In the genomic region with DNA sequence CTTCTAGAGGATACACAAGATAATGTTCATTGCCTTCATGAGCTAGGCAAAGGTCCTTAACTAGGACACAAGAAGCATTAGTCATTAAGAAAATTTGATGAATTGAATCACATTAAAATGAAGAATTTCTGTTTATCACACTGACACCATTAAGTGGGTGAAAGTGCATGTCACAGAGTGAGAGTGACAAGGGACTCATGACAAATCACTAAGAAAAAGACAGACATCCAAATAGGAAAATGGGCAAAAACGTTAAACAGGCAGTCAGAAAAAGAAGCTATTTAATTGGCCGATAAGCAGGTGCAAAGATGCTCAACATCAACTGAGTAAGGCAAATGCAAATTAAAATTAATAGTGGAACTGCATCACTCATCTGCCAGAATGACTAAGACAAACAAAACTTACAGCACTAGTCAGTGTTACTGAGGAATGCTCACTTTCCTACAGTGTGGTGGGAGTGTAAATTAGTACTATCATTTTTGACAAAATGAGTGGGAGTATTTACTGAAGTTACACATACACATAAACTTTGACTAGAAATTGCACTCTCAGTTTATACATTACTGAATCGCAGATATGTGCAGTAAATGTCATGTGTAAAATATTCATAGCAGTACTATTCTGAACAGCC, we compare ENCODE assay signal across 15 cellular contexts. TPM values are rescaled to one million over a fixed set of nuclear protein-coding genes. Genes with fewer than 3 reads are reported as not detected.
DNase-seq lines count a peak whose midpoint lies in the region; ATAC-seq and TF ChIP-seq lines count a peak whose summit lies in the region.
"Had no signal": no experiment of that assay in that cellular context is flagged by ENCODE, and none has a peak within 500 bp of the region (broad histone marks: within the 10 kb centered on the region; RNA-seq: fewer than 3 reads in every experiment).

No MANE protein-coding gene starts in this region.

- no peak overlapping the region for H3K27ac ChIP-seq in HEK293 (ENCODE audit: extremely low read depth, low read depth, low read length)
- H3K27ac ChIP-seq: thyroid gland had no signal

- ATAC-seq in activated naive CD4-positive, alpha-beta T cell treated with anti-CD3 and anti-CD28 coated beads, Interleukin-2, amount 50 U/mL, for 72 hours, result peak; percentile 95
- ATAC-seq in stimulated activated naive CD8-positive, alpha-beta T cell treated with anti-CD3 and anti-CD28 coated beads, Interleukin-15, Interleukin-2, amounts not matched to agents 100 U/mL and 50 U/mL, for 24 hours, result peak; percentile 94

- TF ChIP-seq CTCF in HEK293 (tag by site-specific recombination; IDR thresholded peaks at IDR 0.05), result no peak
- no peak for TF ChIP-seq CTCF in nephron progenitor cell (IDR thresholded peaks at IDR 0.05)

- peaks cover 7 to 45% of the 10 kb centered on the region in 2 donors for H3K36me3 Mint-ChIP-seq in activated naive CD4-positive, alpha-beta T cell treated with anti-CD3 and anti-CD28 coated beads, Interleukin-2, amount 50 U/mL, for 72 hours
- H3K36me3 Mint-ChIP-seq in nephron progenitor cell (ENCODE audit: low read depth), result no peaks in the 10 kb centered on the region

- H3K9me3 Mint-ChIP-seq in activated naive CD4-positive, alpha-beta T cell treated with anti-CD3 and anti-CD28 coated beads, Interleukin-2, amount 50 U/mL, for 72 hours, result peaks cover 13 to 26% of the 10 kb centered on the region in 2 donors
- H3K9me3 Mint-ChIP-seq in nephron progenitor cell, result peaks cover 10% of the 10 kb centered on the region

- H3K27ac Mint-ChIP-seq in activated naive CD4-positive, alpha-beta T cell treated with anti-CD3 and anti-CD28 coated beads, Interleukin-2, amount 50 U/mL, for 72 hours, result peak overlapping the region; percentile 64 to 94
- no peak overlapping the region for H3K27ac Mint-ChIP-seq in nephron progenitor cell

- H3K9me3 ChIP-seq in HEK293 (ENCODE audit: control insufficient read depth, insufficient read depth, low read depth, low read length), result no peaks in the 10 kb centered on the region
- H3K9me3 ChIP-seq: Caco-2, thyroid gland had no signal

- no peaks in the 10 kb centered on the region for H3K36me3 ChIP-seq in HEK293 (ENCODE audit: control insufficient read depth in 2 of 2, insufficient read depth in 1 of 2, low read length in 2 of 2)
- H3K36me3 ChIP-seq: thyroid gland had no signal

- H3K4me1 Mint-ChIP-seq in nephron progenitor cell, result no peaks in the 10 kb centered on the region

- no peak overlapping the region for H3K4me3 Mint-ChIP-seq in nephron progenitor cell

- POLR2A ChIA-PET in HEK293 (lab: Yijun Ruan, JAX), result no interaction called here

- H3K27me3 Mint-ChIP-seq in nephron progenitor cell (ENCODE audit: low read depth, poor library complexity), result no peaks in the 10 kb centered on the region

- CTCF ChIA-PET in HEK293 (lab: Yijun Ruan, JAX), result interaction anchor here (1.0 kb wide), 1 partner anchor 12 kb away, joined by 3 read pairs; no protein-coding TSS in a partner anchor

- no peaks in the 10 kb centered on the region for H3K4me1 ChIP-seq in HEK293 (ENCODE audit: control insufficient read depth, insufficient read depth, low read length)
- H3K4me1 ChIP-seq: thyroid gland had no signal

- peak in 1 of 2 donors; percentile 20 for DNase-seq in activated naive CD4-positive, alpha-beta T cell treated with anti-CD3 and anti-CD28 coated beads, Interleukin-2, amount 50 U/mL, for 72 hours (ENCODE audit: low spot score in 2 of 2)
- DNase-seq in activated naive CD4-positive, alpha-beta T cell treated with Interleukin-2 at 50 U/mL for 16 hours, result no peak
- DNase-seq in amniotic epithelial cell (ENCODE audit: low read depth) (peak; percentile 47), NCI-H1694 (lab: John Stamatoyannopoulos, UW) (no peak), nephron progenitor cell (no peak)
- no peak for DNase-seq in stimulated activated naive CD8-positive, alpha-beta T cell treated with anti-CD3 and anti-CD28 coated beads, Interleukin-15, Interleukin-2, amounts not matched to agents 100 U/mL and 50 U/mL, for 24 hours
- DNase-seq: activated CD4-positive, alpha-beta T cell treated with anti-CD3 and anti-CD28 coated beads, Interleukin-2, amount 50 U/mL, for 4 hours; activated effector memory CD4-positive, alpha-beta T cell treated with Interleukin-2 at 50 U/mL for 16 hours; Caco-2; Karpas-422; NCI-H1048; NCI-H2029 treated with DMSO at 0.1 percent for 48 hours; NCI-H446 treated with DMSO at 0.1 percent for 48 hours; thyroid gland had no signal

- H3K4me3 ChIP-seq in HEK293 (ENCODE audit: low read depth, low read length), result no peak overlapping the region
- H3K4me3 ChIP-seq: thyroid gland had no signal

TF ChIP-seq in HEK293, 187 proteins besides CTCF, POLR2A, EP300 and RAD21:
- TF ChIP-seq, protein P1, sequence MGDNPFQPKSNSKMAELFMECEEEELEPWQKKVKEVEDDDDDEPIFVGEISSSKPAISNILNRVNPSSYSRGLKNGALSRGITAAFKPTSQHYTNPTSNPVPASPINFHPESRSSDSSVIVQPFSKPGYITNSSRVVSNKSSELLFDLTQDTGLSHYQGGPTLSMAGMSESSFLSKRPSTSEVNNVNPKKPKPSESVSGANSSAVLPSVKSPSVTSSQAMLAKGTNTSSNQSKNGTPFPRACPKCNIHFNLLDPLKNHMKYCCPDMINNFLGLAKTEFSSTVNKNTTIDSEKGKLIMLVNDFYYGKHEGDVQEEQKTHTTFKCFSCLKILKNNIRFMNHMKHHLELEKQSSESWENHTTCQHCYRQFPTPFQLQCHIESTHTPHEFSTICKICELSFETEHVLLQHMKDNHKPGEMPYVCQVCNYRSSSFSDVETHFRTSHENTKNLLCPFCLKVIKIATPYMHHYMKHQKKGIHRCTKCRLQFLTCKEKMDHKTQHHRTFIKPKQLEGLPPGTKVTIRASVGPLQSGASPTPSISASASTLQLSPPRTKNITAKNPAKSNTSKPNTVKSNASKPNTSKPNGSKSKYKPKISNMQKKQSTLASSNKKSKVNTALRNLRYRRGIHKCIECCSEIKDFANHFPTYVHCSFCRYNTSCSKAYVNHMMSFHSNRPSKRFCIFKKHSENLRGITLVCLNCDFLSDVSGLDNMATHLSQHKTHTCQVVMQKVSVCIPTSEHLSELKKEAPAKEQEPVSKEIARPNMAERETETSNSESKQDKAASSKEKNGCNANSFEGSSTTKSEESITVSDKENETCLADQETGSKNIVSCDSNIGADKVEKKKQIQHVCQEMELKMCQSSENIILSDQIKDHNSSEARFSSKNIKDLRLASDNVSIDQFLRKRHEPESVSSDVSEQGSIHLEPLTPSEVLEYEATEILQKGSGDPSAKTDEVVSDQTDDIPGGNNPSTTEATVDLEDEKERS (tag by site-specific recombination; IDR thresholded peaks at IDR 0.05), result no peak
- no peak for TF ChIP-seq ZSCAN16 (tag by site-specific recombination; IDR thresholded peaks at IDR 0.05)
- 0 out of 2 replicates have a peak, but pooled peaks have one; percentile 9 for TF ChIP-seq EGR2 (tag by site-specific recombination; IDR thresholded peaks at IDR 0.05; ENCODE audit: low read depth)
- no peak for TF ChIP-seq ZNF677 (tag by site-specific recombination; IDR thresholded peaks at IDR 0.05)
- 0 out of 2 replicates have a peak, but pooled peaks have one; percentile 19 for TF ChIP-seq ZFHX2 (tag by site-specific recombination; conservative IDR thresholded peaks at IDR 0.05)
- 0 out of 2 replicates have a peak, but pooled peaks have one; percentile 20 for TF ChIP-seq FEZF1 (tag by site-specific recombination; IDR thresholded peaks at IDR 0.05)
TF ChIP-seq in HEK293: peak in this region for 3.

RNA-seq across cellular contexts. Expression of gene RUNX1, which starts 39.2 kb away (rescaled TPM):
- 10 to 100 TPM; 44.9 to 80.4 TPM for total RNA-seq in activated naive CD4-positive, alpha-beta T cell treated with anti-CD3 and anti-CD28 coated beads, Interleukin-2, amount 50 U/mL, for 72 hours
